In the genomic region with DNA sequence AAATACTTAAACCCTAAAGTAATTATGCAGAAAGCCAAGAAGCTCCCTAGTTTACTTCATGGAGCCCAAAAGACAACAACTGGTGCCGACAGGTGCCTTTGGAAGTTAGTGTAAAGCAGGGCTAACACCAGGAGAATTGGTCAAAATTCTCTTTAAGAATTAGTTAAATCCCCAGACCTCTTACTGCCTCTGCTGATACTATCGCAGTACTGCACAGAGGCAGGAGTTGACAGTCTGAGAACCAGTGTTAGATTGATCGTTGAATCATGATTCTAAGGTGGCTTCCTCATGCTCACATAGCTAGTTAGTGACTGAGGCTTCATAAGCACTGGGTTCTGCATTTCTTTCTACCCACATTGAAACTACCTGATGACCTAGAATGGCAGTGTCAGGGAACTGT, we compare ENCODE assay signal across 1 cellular context.
TF ChIP-seq lines count a peak whose summit lies in the region.

No MANE protein-coding gene starts in this region.

TF ChIP-seq in HCT116, 20 proteins besides CTCF, POLR2A, EP300 and RAD21 (continued from another document):
- TF ChIP-seq, protein P1, sequence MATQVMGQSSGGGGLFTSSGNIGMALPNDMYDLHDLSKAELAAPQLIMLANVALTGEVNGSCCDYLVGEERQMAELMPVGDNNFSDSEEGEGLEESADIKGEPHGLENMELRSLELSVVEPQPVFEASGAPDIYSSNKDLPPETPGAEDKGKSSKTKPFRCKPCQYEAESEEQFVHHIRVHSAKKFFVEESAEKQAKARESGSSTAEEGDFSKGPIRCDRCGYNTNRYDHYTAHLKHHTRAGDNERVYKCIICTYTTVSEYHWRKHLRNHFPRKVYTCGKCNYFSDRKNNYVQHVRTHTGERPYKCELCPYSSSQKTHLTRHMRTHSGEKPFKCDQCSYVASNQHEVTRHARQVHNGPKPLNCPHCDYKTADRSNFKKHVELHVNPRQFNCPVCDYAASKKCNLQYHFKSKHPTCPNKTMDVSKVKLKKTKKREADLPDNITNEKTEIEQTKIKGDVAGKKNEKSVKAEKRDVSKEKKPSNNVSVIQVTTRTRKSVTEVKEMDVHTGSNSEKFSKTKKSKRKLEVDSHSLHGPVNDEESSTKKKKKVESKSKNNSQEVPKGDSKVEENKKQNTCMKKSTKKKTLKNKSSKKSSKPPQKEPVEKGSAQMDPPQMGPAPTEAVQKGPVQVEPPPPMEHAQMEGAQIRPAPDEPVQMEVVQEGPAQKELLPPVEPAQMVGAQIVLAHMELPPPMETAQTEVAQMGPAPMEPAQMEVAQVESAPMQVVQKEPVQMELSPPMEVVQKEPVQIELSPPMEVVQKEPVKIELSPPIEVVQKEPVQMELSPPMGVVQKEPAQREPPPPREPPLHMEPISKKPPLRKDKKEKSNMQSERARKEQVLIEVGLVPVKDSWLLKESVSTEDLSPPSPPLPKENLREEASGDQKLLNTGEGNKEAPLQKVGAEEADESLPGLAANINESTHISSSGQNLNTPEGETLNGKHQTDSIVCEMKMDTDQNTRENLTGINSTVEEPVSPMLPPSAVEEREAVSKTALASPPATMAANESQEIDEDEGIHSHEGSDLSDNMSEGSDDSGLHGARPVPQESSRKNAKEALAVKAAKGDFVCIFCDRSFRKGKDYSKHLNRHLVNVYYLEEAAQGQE (IDR thresholded peaks at IDR 0.05; ENCODE audit: low read depth) = no peak
- TF ChIP-seq TCF7L2 (IDR thresholded peaks at IDR 0.05; ENCODE audit: borderline replicate concordance, extremely low read depth, insufficient read depth, insufficient read length) = no peak
